28 cellular contexts compared by ENCODE assay signal in genomic region chr18:78295271-78295670, GRCh38.
"Had no signal": no experiment of that assay in that cellular context is flagged by ENCODE, and none has a peak within 500 bp of the region (broad histone marks: within the 10 kb centered on the region; RNA-seq: fewer than 3 reads in every experiment).

No MANE protein-coding gene starts in this region.

- H3K9me3 ChIP-seq: esophagus muscularis mucosa, gastroesophageal sphincter, heart left ventricle, neutrophil, pancreas, stomach, tibial artery had no signal

- H3K4me3 Mint-ChIP-seq: memory B cell, mesothelial cell of epicardium, naive B cell, neural crest cell, type B pancreatic cell had no signal

- H3K27me3 Mint-ChIP-seq: memory B cell, naive B cell had no signal

- H3K27ac Mint-ChIP-seq: memory B cell, mesothelial cell of epicardium, naive B cell, type B pancreatic cell had no signal

- H3K4me3 ChIP-seq: cardiac muscle cell, coronary artery, esophagus muscularis mucosa, gastroesophageal sphincter, heart left ventricle, hepatocyte, lung, mucosa of descending colon, pancreas, stomach, tibial artery had no signal

- H3K36me3 Mint-ChIP-seq: memory B cell, mesothelial cell of epicardium, naive B cell, type B pancreatic cell had no signal

- H3K27me3 ChIP-seq: cardiac muscle cell, foreskin keratinocyte, hepatocyte, neutrophil, tibial artery had no signal

- FAIRE-seq: endothelial cell of umbilical vein, islet of Langerhans, pancreas, small intestine had no signal

- H2AFZ ChIP-seq: hepatocyte had no signal

- ATAC-seq: foreskin keratinocyte, gastroesophageal sphincter, mucosa of descending colon, pancreas had no signal

- H3K4me1 ChIP-seq: foreskin keratinocyte, gastroesophageal sphincter, pancreas, tibial artery had no signal

- H3K79me2 ChIP-seq: hepatocyte had no signal

- H3K4me1 Mint-ChIP-seq: memory B cell, naive B cell had no signal

- H3K9me3 Mint-ChIP-seq: mesothelial cell of epicardium, neural crest cell, type B pancreatic cell had no signal

- DNase-seq: dermis blood vessel endothelial cell; effector memory CD4-positive, alpha-beta T cell; foreskin keratinocyte; left cardiac atrium; mucosa of descending colon; naive B cell; pancreas; small intestine; stimulated activated CD4-positive, alpha-beta T cell treated with anti-CD3 and anti-CD28 coated beads, Interleukin-15, amount 100 ng/mL, for 24 hours; stimulated activated CD4-positive, alpha-beta T cell treated with anti-CD3 and anti-CD28 coated beads, Interleukin-2, amount 100 ng/mL, for 48 hours; stimulated activated CD8-positive, alpha-beta memory T cell treated with anti-CD3 and anti-CD28 coated beads, Interleukin-4, amount 100 ng/mL, for 48 hours; stimulated activated naive CD4-positive, alpha-beta T cell treated with Interleukin-2 at 50 U/mL for 16 hours; stomach; tibial artery had no signal

- H3K27ac ChIP-seq: cardiac muscle cell, coronary artery, foreskin keratinocyte, hepatocyte, neutrophil, pancreas, stomach, tibial artery had no signal

- H3K36me3 ChIP-seq: cardiac muscle cell, esophagus muscularis mucosa, gastroesophageal sphincter, heart left ventricle, neutrophil, pancreas, stomach, tibial artery had no signal
